1 cellular context compared by ENCODE assay signal in genomic region chr1:116373451-116374339, GRCh38.
TF ChIP-seq lines count a peak whose summit lies in the region.

No MANE protein-coding gene starts in this region.

TF ChIP-seq in HCT116, 20 proteins besides CTCF, POLR2A, EP300 and RAD21:
- TF ChIP-seq, protein P1, sequence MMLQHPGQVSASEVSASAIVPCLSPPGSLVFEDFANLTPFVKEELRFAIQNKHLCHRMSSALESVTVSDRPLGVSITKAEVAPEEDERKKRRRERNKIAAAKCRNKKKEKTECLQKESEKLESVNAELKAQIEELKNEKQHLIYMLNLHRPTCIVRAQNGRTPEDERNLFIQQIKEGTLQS (IDR thresholded peaks at IDR 0.05): no peak
- TF ChIP-seq POLR2AphosphoS5 (IDR thresholded peaks at IDR 0.05; ENCODE audit: low read depth, low read length): peak; percentile 36; the same call in 1 of the 2 replicates
